In genomic region chrX:94058728-94059382, GRCh38 we compare ENCODE assay signal across 10 cellular contexts.
DNase-seq lines count a peak whose midpoint lies in the region; ATAC-seq and TF ChIP-seq lines count a peak whose summit lies in the region.
"Had no signal": no experiment of that assay in that cellular context is flagged by ENCODE, and none has a peak within 500 bp of the region (broad histone marks: within the 10 kb centered on the region; RNA-seq: fewer than 3 reads in every experiment).

No MANE protein-coding gene starts in this region.

- no peak overlapping the region for H3K4me3 ChIP-seq in astrocyte of the spinal cord (ENCODE audit: low read depth, low read length)

- in situ Hi-C loops in astrocyte of the spinal cord (cut with HindIII; ENCODE audit: low sequenced_read_pairs) = no loop called here

- intact Hi-C loops in activated T-helper 1 cell treated with anti-CD3 and anti-CD28 coated beads, Interleukin-12 subunit alpha, Interleukin-12 subunit beta, Interleukin-2, Interleukin-4 antibody, amounts not matched to agents 30 ng/mL and 10 ng/mL and 1 ng/mL, durations not matched to agents 14 hours and 24 hours and 36 hours (cut with micrococcal nuclease) = loop anchor here (10.0 kb wide), 1 partner anchor 184 kb away; no protein-coding TSS in a partner anchor

- H3K27me3 Mint-ChIP-seq in activated T-helper 1 cell treated with anti-CD3 and anti-CD28 coated beads, Interleukin-12 subunit alpha, Interleukin-12 subunit beta, Interleukin-2, Interleukin-4 antibody, amounts not matched to agents 30 ng/mL and 10 ng/mL and 1 ng/mL, durations not matched to agents 14 hours and 24 hours and 36 hours (ENCODE audit: insufficient read depth) = no peaks in the 10 kb centered on the region
- H3K27me3 Mint-ChIP-seq: activated naive CD8-positive, alpha-beta T cell treated with anti-CD3 and anti-CD28 coated beads, Interleukin-2, amount 10 ng/mL, durations not matched to agents 7 days and 5 days had no signal

- TF ChIP-seq CTCF in LNCAP (IDR thresholded peaks at IDR 0.05) (peak; percentile 44), astrocyte of the spinal cord (IDR thresholded peaks at IDR 0.05; ENCODE audit: low read depth, low read length) (peak; percentile 26)

- no peaks in the 10 kb centered on the region for H3K4me1 Mint-ChIP-seq in activated T-helper 1 cell treated with anti-CD3 and anti-CD28 coated beads, Interleukin-12 subunit alpha, Interleukin-12 subunit beta, Interleukin-2, Interleukin-4 antibody, amounts not matched to agents 30 ng/mL and 10 ng/mL and 1 ng/mL, durations not matched to agents 14 hours and 24 hours and 36 hours (ENCODE audit: low read depth)
- H3K4me1 Mint-ChIP-seq: activated naive CD8-positive, alpha-beta T cell treated with anti-CD3 and anti-CD28 coated beads, Interleukin-2, amount 10 ng/mL, durations not matched to agents 7 days and 5 days had no signal

- H3K36me3 Mint-ChIP-seq in activated T-helper 1 cell treated with anti-CD3 and anti-CD28 coated beads, Interleukin-12 subunit alpha, Interleukin-12 subunit beta, Interleukin-2, Interleukin-4 antibody, amounts not matched to agents 30 ng/mL and 10 ng/mL and 1 ng/mL, durations not matched to agents 14 hours and 24 hours and 36 hours (ENCODE audit: low read depth) = no peaks in the 10 kb centered on the region
- H3K36me3 Mint-ChIP-seq: activated naive CD8-positive, alpha-beta T cell treated with anti-CD3 and anti-CD28 coated beads, Interleukin-2, amount 10 ng/mL, durations not matched to agents 7 days and 5 days had no signal

- H3K4me3 Mint-ChIP-seq in activated T-helper 1 cell treated with anti-CD3 and anti-CD28 coated beads, Interleukin-12 subunit alpha, Interleukin-12 subunit beta, Interleukin-2, Interleukin-4 antibody, amounts not matched to agents 30 ng/mL and 10 ng/mL and 1 ng/mL, durations not matched to agents 14 hours and 24 hours and 36 hours = no peak overlapping the region
- H3K4me3 Mint-ChIP-seq: activated naive CD8-positive, alpha-beta T cell treated with anti-CD3 and anti-CD28 coated beads, Interleukin-2, amount 10 ng/mL, durations not matched to agents 7 days and 5 days had no signal

- DNase-seq in GM04504 (ENCODE audit: low read depth) (peak; percentile 1), astrocyte of the spinal cord (ENCODE audit: low read depth, low spot score) (no peak), lung microvascular endothelial cell (ENCODE audit: low read depth in 2 of 2) (peak; percentile 0 to 46), mesenteric fat pad (ENCODE audit: low spot score) (no peak)
- DNase-seq in activated T-helper 1 cell treated with anti-CD3 and anti-CD28 coated beads, Interleukin-12 subunit alpha, Interleukin-12 subunit beta, Interleukin-2, Interleukin-4 antibody, amounts not matched to agents 30 ng/mL and 10 ng/mL and 1 ng/mL, durations not matched to agents 14 hours and 24 hours and 36 hours (ENCODE audit: low spot score) = no peak
- no peak for DNase-seq in stimulated activated CD4-positive, alpha-beta T cell treated with anti-CD3 and anti-CD28 coated beads, Interleukin-4, amount 100 ng/mL, for 1 hour
- DNase-seq: activated naive CD8-positive, alpha-beta T cell treated with anti-CD3 and anti-CD28 coated beads, Interleukin-2, amount 10 ng/mL, durations not matched to agents 7 days and 5 days had no signal

- no peak for ATAC-seq in HG03571 (IDR thresholded peaks at IDR 0.05; ENCODE audit: unreplicated experiment)
- ATAC-seq: right cardiac atrium had no signal

- H3K27ac Mint-ChIP-seq in activated T-helper 1 cell treated with anti-CD3 and anti-CD28 coated beads, Interleukin-12 subunit alpha, Interleukin-12 subunit beta, Interleukin-2, Interleukin-4 antibody, amounts not matched to agents 30 ng/mL and 10 ng/mL and 1 ng/mL, durations not matched to agents 14 hours and 24 hours and 36 hours = no peak overlapping the region
- H3K27ac Mint-ChIP-seq: activated naive CD8-positive, alpha-beta T cell treated with anti-CD3 and anti-CD28 coated beads, Interleukin-2, amount 10 ng/mL, durations not matched to agents 7 days and 5 days had no signal

- no peaks in the 10 kb centered on the region for H3K9me3 Mint-ChIP-seq in activated T-helper 1 cell treated with anti-CD3 and anti-CD28 coated beads, Interleukin-12 subunit alpha, Interleukin-12 subunit beta, Interleukin-2, Interleukin-4 antibody, amounts not matched to agents 30 ng/mL and 10 ng/mL and 1 ng/mL, durations not matched to agents 14 hours and 24 hours and 36 hours

Comparison
In these comparisons a context has a peak if more than half of its experiments do, and no peak if none do; other contexts are left out.
1. DNase-seq: peak in GM04504 (single experiment) and lung microvascular endothelial cell (2 of 2); none in astrocyte of the spinal cord (single experiment), activated T-helper 1 cell treated with anti-CD3 and anti-CD28 coated beads, Interleukin-12 subunit alpha, Interleukin-12 subunit beta, Interleukin-2, Interleukin-4 antibody, amounts not matched to agents 30 ng/mL and 10 ng/mL and 1 ng/mL, durations not matched to agents 14 hours and 24 hours and 36 hours (single experiment), mesenteric fat pad (single experiment) and stimulated activated CD4-positive, alpha-beta T cell treated with anti-CD3 and anti-CD28 coated beads, Interleukin-4, amount 100 ng/mL, for 1 hour (single experiment).